ENCODE assay signal across 8 cellular contexts in the genomic region with DNA sequence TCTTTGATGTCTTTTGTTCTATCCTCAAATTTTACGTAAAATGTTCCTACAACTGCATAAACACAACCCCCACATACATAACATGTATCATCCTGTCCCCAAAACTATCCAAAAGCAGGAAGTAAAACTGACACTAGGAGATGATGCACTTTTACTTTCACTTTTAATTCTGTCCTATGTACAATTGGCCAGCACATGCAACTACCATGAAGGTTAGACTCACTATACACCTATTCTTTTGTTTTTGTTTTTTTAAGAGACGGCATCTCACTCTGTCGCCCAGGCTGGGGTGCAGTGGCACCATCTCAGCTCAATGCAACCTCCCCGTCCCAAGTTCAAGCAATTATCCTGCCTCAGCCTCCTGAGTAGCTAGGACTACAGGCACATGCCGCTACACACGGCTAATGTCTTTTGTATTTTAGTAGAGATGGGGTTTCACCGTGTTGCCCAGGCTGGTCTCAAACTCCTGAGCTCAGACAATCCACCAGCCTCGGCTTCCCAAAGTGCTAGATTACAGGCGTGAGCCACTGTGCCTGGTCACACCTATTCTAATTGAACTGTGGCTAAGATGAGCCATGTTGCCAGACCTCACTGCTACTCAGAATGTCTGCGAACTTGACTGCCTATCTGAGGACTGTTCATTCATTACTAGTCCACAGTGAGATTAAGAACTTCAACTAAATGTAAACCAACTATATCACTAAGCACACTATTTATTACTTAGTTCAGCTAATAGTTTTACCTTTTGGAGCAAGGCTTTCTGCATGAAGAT. TPM values are rescaled to one million over a fixed set of nuclear protein-coding genes. Genes with fewer than 3 reads are reported as not detected.
DNase-seq lines count a peak whose midpoint lies in the region; ATAC-seq and TF ChIP-seq lines count a peak whose summit lies in the region.

No MANE protein-coding gene starts in this region.

- POLR2A ChIA-PET in CD4-positive, alpha-beta memory T cell (lab: Charles Lee; ENCODE audit: partially characterized antibody) = interaction anchor here (0.6 to 2.4 kb wide), 9 partner anchors 11 to 236 kb away, joined by 3 to 14 read pairs (median 4); partner anchors contain the start of genes ABL2, AXDND1, SOAT1 and TOR3A
- POLR2A ChIA-PET in T-cell (lab: Charles Lee) = interaction anchor here (0.6 to 1.5 kb wide), 6 partner anchors 8 to 1959 kb away, joined by 3 to 18 read pairs (median 4); partner anchors contain the start of gene AXDND1 (in 1 of the 2)

- CTCF ChIA-PET in CD4-positive, alpha-beta memory T cell (lab: Charles Lee; ENCODE audit: partially characterized antibody) = interaction anchor here (0.8 to 2.3 kb wide), 4 partner anchors 9 to 236 kb away, joined by 3 to 15 read pairs (median 4); partner anchors contain the start of gene AXDND1
- CTCF ChIA-PET in T-cell (lab: Charles Lee) = interaction anchor here (0.6 to 0.7 kb wide), 7 partner anchors 9 to 1879 kb away, joined by 3 to 9 read pairs (median 4); no protein-coding TSS in a partner anchor

- peak overlapping the region; percentile 78 to 98 (median 95) for H3K27ac Mint-ChIP-seq in CD4-positive, alpha-beta memory T cell
- peak overlapping the region; percentile 91 to 92 for H3K27ac Mint-ChIP-seq in T-cell

- H3K9me3 ChIP-seq in CD4-positive, alpha-beta memory T cell (ENCODE audit: control insufficient read depth in 1 of 2, low read length in 2 of 2) = no peaks in the 10 kb centered on the region
- H3K9me3 ChIP-seq in neutrophil = no peaks in the 10 kb centered on the region

- H3K4me3 Mint-ChIP-seq in CD4-positive, alpha-beta memory T cell = peak overlapping the region; percentile 67 to 94 (median 86)
- H3K4me3 Mint-ChIP-seq in T-cell = peak overlapping the region; percentile 51 to 77 (median 62)

- H3K9me3 Mint-ChIP-seq in CD4-positive, alpha-beta memory T cell = no peaks in the 10 kb centered on the region
- H3K9me3 Mint-ChIP-seq in T-cell = no peaks in the 10 kb centered on the region

- no peak for TF ChIP-seq CTCF in neutrophil (IDR thresholded peaks at IDR 0.05)

- peak overlapping the region; percentile 63 for H3K27ac ChIP-seq in CD4-positive, alpha-beta memory T cell (ENCODE audit: low read depth, low read length)
- peak overlapping the region; percentile 26 for H3K27ac ChIP-seq in neutrophil
- H3K27ac ChIP-seq in substantia nigra (ENCODE audit: low read depth, low read length, poor library complexity, severe bottlenecking) = no peak overlapping the region

- no peaks in the 10 kb centered on the region for H3K27me3 ChIP-seq in CD4-positive, alpha-beta memory T cell (ENCODE audit: insufficient read depth, low read length)
- no peaks in the 10 kb centered on the region for H3K27me3 ChIP-seq in neutrophil

- H3K4me1 ChIP-seq in CD4-positive, alpha-beta memory T cell (ENCODE audit: insufficient read depth, low read length) = peaks cover 15% of the 10 kb centered on the region
- H3K4me1 ChIP-seq in neutrophil (ENCODE audit: control insufficient read depth in 1 of 2, insufficient read depth in 1 of 2, low read depth in 1 of 2, low read length in 1 of 2) = peaks cover 5 to 12% of the 10 kb centered on the region in 2 experiments

- H3K4me1 Mint-ChIP-seq in CD4-positive, alpha-beta memory T cell = peaks cover 7 to 17% (median 13%) of the 10 kb centered on the region in 4 donors
- H3K4me1 Mint-ChIP-seq in T-cell = peaks cover 16 to 23% (median 20%) of the 10 kb centered on the region in 3 donors

- no peaks in the 10 kb centered on the region for H3K36me3 ChIP-seq in CD4-positive, alpha-beta memory T cell (ENCODE audit: insufficient read depth, low read length)
- H3K36me3 ChIP-seq in neutrophil = no peaks in the 10 kb centered on the region

- peak; percentile 44 to 77 (median 72) for DNase-seq in CD4-positive, alpha-beta memory T cell
- DNase-seq in T-cell (peak in 25 of 34 experiments; percentile 2 to 55 (median 18)), dermis microvascular lymphatic vessel endothelial cell (ENCODE audit: low read depth in 2 of 2) (peak; percentile 46 to 70), substantia nigra (lab: John Stamatoyannopoulos, UW) (no peak), AG08396 (ENCODE audit: low spot score) (no peak)

- intact Hi-C loops in CD4-positive, alpha-beta memory T cell (cut with micrococcal nuclease) = loop anchor here (1.0 to 5.0 kb wide), 2 partner anchors 97 to 163 kb away; partner anchors contain the start of genes ABL2 and SOAT1

- peak overlapping the region; percentile 19 to 34 for H3K4me3 ChIP-seq in CD4-positive, alpha-beta memory T cell (ENCODE audit: low read length in 2 of 2)
- H3K4me3 ChIP-seq in neutrophil (ENCODE audit: low read depth in 1 of 2, low read length in 1 of 2) = peak overlapping the region in 1 of 2 experiments; percentile 20

- peaks cover 3 to 6% of the 10 kb centered on the region in 2 donors for H3K36me3 Mint-ChIP-seq in CD4-positive, alpha-beta memory T cell
- H3K36me3 Mint-ChIP-seq in T-cell = peaks cover 8% of the 10 kb centered on the region

- H3K27me3 Mint-ChIP-seq in CD4-positive, alpha-beta memory T cell = no peaks in the 10 kb centered on the region
- no peaks in the 10 kb centered on the region for H3K27me3 Mint-ChIP-seq in T-cell

- ATAC-seq in GM19438 (IDR thresholded peaks at IDR 0.05; ENCODE audit: low read depth, unreplicated experiment) (peak; percentile 99), HG03432 (IDR thresholded peaks at IDR 0.05; ENCODE audit: unreplicated experiment) (peak; percentile 94), T-cell (replicated peaks in 1 of 4) (peak; percentile 92 to 97 (median 96))

RNA-seq across cellular contexts. Expression of gene TOR3A, which starts 48.0 kb away (rescaled TPM):
- total RNA-seq in CD4-positive, alpha-beta memory T cell = 10 to 100 TPM; 25.4 to 27.3 TPM
- polyA plus RNA-seq in CD4-positive, alpha-beta memory T cell = 10 to 100 TPM; 37.2 to 51.3 TPM
- total RNA-seq in T-cell (10 to 100 TPM; 19.1 to 30.6 (median 23.7) TPM), dermis microvascular lymphatic vessel endothelial cell (27.5 and 33.4 TPM in 2 replicates)

Comparison
In these comparisons a context has a peak if more than half of its experiments do, and no peak if none do; other contexts are left out.
1. DNase-seq: peak in CD4-positive, alpha-beta memory T cell (5 of 5), T-cell (25 of 34) and dermis microvascular lymphatic vessel endothelial cell (2 of 2); none in substantia nigra (0 of 49) and AG08396 (single experiment).
2. Peak in every context shown above with its lines, with median percentiles within 50 percentile points of each other: ATAC-seq.